1 cellular context compared by ENCODE assay signal in the genomic region with DNA sequence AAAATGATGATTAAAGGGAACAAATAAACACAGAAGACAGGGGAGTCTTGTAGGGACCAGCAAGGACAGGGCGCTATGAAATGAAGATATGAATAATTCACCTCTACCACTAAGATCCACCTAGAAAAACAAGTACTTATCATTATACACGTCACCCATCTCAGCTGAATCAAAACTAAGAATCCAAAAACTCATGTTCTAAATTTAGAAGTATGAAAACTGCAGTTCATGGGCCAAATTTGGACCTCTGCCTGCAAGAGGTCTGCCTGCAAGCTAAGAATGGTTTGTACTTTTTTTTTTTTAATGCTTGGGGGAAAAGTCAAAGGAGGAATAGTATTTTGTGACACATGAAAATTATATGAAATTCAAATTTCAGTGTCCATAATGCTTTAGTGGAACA.
TF ChIP-seq lines count a peak whose summit lies in the region.

No MANE protein-coding gene starts in this region.

TF ChIP-seq in WTC11, 78 proteins besides CTCF, POLR2A, EP300 and RAD21 (continued from another document):
- TF ChIP-seq AR (CRISPR knock-in tag; IDR thresholded peaks at IDR 0.05), result no peak
- TF ChIP-seq, protein P1, sequence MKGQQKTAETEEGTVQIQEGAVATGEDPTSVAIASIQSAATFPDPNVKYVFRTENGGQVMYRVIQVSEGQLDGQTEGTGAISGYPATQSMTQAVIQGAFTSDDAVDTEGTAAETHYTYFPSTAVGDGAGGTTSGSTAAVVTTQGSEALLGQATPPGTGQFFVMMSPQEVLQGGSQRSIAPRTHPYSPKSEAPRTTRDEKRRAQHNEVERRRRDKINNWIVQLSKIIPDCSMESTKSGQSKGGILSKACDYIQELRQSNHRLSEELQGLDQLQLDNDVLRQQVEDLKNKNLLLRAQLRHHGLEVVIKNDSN (CRISPR knock-in tag; IDR thresholded peaks at IDR 0.05), result no peak
- TF ChIP-seq HMGXB4 (CRISPR knock-in tag; IDR thresholded peaks at IDR 0.05), result no peak
- no peak for TF ChIP-seq NR1H2 (CRISPR knock-in tag; IDR thresholded peaks at IDR 0.05)
- no peak for TF ChIP-seq HMGA2 (CRISPR knock-in tag; IDR thresholded peaks at IDR 0.05)
- no peak for TF ChIP-seq ZBTB43 (CRISPR knock-in tag; IDR thresholded peaks at IDR 0.05)
- TF ChIP-seq, protein P2, sequence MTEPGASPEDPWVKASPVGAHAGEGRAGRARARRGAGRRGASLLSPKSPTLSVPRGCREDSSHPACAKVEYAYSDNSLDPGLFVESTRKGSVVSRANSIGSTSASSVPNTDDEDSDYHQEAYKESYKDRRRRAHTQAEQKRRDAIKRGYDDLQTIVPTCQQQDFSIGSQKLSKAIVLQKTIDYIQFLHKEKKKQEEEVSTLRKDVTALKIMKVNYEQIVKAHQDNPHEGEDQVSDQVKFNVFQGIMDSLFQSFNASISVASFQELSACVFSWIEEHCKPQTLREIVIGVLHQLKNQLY (CRISPR knock-in tag; IDR thresholded peaks at IDR 0.05), result no peak
- TF ChIP-seq, protein P3, sequence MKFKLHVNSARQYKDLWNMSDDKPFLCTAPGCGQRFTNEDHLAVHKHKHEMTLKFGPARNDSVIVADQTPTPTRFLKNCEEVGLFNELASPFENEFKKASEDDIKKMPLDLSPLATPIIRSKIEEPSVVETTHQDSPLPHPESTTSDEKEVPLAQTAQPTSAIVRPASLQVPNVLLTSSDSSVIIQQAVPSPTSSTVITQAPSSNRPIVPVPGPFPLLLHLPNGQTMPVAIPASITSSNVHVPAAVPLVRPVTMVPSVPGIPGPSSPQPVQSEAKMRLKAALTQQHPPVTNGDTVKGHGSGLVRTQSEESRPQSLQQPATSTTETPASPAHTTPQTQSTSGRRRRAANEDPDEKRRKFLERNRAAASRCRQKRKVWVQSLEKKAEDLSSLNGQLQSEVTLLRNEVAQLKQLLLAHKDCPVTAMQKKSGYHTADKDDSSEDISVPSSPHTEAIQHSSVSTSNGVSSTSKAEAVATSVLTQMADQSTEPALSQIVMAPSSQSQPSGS (CRISPR knock-in tag; IDR thresholded peaks at IDR 0.05; ENCODE audit: borderline replicate concordance, low read depth), result no peak
- no peak for TF ChIP-seq NFATC4 (CRISPR knock-in tag; IDR thresholded peaks at IDR 0.05)
